In the genomic region with DNA sequence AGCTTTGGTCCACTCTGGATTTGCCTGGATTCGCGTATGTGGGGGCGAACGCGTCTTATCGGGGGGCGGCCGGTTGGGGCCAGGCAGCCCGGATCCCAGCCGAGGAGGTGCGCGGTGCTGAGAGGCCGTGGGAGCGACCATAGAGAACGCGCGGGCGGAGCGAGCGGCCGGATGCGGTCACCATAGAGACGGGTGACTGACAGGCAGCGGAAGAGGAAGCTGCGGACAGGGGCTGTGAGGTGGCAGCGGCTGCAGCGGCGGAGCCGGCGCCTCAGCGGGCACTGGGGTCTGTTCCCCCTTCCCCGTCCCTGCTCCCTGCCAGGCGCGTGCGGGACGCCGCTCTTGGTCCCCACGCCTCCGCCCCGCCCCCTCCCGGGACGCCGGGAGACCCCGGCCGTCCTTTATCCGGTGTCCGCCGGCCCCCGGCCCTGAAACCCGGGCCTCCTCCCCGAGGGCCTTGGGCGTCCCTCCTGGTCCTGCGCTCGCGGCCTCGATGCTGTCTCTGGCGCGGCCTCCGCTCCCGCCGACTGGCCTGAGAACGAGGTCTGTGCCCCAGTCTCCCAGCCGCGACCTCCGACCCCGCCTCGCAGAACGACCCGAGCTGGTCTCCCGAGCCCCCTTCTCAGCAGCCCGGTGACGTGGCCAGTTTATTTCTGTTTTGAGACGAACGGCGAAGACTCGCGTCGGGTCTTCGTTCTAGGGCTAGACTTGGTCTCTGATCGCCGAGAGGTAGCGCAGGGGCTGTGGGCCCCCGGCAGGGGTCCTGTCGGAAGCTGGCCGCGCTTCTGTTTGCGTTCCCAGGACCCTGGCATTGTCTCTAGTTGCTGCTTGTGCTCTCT, we compare ENCODE assay signal across 1 cellular context.
TF ChIP-seq lines count a peak whose summit lies in the region.

A gene with protein sequence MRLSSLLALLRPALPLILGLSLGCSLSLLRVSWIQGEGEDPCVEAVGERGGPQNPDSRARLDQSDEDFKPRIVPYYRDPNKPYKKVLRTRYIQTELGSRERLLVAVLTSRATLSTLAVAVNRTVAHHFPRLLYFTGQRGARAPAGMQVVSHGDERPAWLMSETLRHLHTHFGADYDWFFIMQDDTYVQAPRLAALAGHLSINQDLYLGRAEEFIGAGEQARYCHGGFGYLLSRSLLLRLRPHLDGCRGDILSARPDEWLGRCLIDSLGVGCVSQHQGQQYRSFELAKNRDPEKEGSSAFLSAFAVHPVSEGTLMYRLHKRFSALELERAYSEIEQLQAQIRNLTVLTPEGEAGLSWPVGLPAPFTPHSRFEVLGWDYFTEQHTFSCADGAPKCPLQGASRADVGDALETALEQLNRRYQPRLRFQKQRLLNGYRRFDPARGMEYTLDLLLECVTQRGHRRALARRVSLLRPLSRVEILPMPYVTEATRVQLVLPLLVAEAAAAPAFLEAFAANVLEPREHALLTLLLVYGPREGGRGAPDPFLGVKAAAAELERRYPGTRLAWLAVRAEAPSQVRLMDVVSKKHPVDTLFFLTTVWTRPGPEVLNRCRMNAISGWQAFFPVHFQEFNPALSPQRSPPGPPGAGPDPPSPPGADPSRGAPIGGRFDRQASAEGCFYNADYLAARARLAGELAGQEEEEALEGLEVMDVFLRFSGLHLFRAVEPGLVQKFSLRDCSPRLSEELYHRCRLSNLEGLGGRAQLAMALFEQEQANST (plus strand): TSS at position 212 of the 839 bp plus-strand sequence. CDS start 1,529 bp downstream, outside the sequence.

TF ChIP-seq in K562, 482 proteins besides CTCF, POLR2A, EP300 and RAD21 (continued from another document and continues in another):
- TF ChIP-seq, protein P1, sequence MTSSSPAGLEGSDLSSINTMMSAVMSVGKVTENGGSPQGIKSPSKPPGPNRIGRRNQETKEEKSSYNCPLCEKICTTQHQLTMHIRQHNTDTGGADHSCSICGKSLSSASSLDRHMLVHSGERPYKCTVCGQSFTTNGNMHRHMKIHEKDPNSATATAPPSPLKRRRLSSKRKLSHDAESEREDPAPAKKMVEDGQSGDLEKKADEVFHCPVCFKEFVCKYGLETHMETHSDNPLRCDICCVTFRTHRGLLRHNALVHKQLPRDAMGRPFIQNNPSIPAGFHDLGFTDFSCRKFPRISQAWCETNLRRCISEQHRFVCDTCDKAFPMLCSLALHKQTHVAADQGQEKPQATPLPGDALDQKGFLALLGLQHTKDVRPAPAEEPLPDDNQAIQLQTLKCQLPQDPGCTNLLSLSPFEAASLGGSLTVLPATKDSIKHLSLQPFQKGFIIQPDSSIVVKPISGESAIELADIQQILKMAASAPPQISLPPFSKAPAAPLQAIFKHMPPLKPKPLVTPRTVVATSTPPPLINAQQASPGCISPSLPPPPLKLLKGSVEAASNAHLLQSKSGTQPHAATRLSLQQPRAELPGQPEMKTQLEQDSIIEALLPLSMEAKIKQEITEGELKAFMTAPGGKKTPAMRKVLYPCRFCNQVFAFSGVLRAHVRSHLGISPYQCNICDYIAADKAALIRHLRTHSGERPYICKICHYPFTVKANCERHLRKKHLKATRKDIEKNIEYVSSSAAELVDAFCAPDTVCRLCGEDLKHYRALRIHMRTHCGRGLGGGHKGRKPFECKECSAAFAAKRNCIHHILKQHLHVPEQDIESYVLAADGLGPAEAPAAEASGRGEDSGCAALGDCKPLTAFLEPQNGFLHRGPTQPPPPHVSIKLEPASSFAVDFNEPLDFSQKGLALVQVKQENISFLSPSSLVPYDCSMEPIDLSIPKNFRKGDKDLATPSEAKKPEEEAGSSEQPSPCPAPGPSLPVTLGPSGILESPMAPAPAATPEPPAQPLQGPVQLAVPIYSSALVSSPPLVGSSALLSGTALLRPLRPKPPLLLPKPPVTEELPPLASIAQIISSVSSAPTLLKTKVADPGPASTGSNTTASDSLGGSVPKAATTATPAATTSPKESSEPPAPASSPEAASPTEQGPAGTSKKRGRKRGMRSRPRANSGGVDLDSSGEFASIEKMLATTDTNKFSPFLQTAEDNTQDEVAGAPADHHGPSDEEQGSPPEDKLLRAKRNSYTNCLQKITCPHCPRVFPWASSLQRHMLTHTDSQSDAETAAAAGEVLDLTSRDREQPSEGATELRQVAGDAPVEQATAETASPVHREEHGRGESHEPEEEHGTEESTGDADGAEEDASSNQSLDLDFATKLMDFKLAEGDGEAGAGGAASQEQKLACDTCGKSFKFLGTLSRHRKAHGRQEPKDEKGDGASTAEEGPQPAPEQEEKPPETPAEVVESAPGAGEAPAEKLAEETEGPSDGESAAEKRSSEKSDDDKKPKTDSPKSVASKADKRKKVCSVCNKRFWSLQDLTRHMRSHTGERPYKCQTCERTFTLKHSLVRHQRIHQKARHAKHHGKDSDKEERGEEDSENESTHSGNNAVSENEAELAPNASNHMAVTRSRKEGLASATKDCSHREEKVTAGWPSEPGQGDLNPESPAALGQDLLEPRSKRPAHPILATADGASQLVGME (CRISPR knock-in tag; IDR thresholded peaks at IDR 0.05): peak; percentile 98
- TF ChIP-seq, protein P2, sequence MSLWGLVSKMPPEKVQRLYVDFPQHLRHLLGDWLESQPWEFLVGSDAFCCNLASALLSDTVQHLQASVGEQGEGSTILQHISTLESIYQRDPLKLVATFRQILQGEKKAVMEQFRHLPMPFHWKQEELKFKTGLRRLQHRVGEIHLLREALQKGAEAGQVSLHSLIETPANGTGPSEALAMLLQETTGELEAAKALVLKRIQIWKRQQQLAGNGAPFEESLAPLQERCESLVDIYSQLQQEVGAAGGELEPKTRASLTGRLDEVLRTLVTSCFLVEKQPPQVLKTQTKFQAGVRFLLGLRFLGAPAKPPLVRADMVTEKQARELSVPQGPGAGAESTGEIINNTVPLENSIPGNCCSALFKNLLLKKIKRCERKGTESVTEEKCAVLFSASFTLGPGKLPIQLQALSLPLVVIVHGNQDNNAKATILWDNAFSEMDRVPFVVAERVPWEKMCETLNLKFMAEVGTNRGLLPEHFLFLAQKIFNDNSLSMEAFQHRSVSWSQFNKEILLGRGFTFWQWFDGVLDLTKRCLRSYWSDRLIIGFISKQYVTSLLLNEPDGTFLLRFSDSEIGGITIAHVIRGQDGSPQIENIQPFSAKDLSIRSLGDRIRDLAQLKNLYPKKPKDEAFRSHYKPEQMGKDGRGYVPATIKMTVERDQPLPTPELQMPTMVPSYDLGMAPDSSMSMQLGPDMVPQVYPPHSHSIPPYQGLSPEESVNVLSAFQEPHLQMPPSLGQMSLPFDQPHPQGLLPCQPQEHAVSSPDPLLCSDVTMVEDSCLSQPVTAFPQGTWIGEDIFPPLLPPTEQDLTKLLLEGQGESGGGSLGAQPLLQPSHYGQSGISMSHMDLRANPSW (CRISPR knock-in tag; IDR thresholded peaks at IDR 0.05): peak; percentile 82; the same call in 1 of the 2 replicates
- TF ChIP-seq NFYB (IDR thresholded peaks at IDR 0.05; ENCODE audit: extremely low read depth, insufficient read length): no peak
- no peak for TF ChIP-seq MAFF (IDR thresholded peaks at IDR 0.05; ENCODE audit: low read length)
- peak; percentile 59 for TF ChIP-seq TBP (optimal IDR thresholded peaks at IDR 0.05; ENCODE audit: low read depth, low read length)
- no peak for TF ChIP-seq JUN (IDR thresholded peaks at IDR 0.05; ENCODE audit: borderline replicate concordance, low read depth, low read length)
- peak; percentile 68; the same call in 1 of the 2 replicates for TF ChIP-seq JUN (CRISPR knock-in tag; IDR thresholded peaks at IDR 0.05; ENCODE audit: borderline replicate concordance)
- TF ChIP-seq, protein P3, sequence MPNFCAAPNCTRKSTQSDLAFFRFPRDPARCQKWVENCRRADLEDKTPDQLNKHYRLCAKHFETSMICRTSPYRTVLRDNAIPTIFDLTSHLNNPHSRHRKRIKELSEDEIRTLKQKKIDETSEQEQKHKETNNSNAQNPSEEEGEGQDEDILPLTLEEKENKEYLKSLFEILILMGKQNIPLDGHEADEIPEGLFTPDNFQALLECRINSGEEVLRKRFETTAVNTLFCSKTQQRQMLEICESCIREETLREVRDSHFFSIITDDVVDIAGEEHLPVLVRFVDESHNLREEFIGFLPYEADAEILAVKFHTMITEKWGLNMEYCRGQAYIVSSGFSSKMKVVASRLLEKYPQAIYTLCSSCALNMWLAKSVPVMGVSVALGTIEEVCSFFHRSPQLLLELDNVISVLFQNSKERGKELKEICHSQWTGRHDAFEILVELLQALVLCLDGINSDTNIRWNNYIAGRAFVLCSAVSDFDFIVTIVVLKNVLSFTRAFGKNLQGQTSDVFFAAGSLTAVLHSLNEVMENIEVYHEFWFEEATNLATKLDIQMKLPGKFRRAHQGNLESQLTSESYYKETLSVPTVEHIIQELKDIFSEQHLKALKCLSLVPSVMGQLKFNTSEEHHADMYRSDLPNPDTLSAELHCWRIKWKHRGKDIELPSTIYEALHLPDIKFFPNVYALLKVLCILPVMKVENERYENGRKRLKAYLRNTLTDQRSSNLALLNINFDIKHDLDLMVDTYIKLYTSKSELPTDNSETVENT (CRISPR knock-in tag; IDR thresholded peaks at IDR 0.05): peak; percentile 88; the same call in 1 of the 2 replicates
- TF ChIP-seq BRD4 (IDR thresholded peaks at IDR 0.05): peak; percentile 81; the same call in 1 of the 2 replicates
- TF ChIP-seq KDM1A (IDR thresholded peaks at IDR 0.05): peak in 1 of 2 experiments; percentile 71; a peak in 2 of 4 replicates
- TF ChIP-seq ZNF143 (CRISPR knock-in tag; IDR thresholded peaks at IDR 0.05): 0 out of 2 replicates have a peak, but pooled peaks have one; percentile 45
- TF ChIP-seq KDM5B (IDR thresholded peaks at IDR 0.05; ENCODE audit: insufficient replicate concordance, low read depth, low read length): peak; percentile 93
- TF ChIP-seq SAP30 (IDR thresholded peaks at IDR 0.05; ENCODE audit: borderline replicate concordance, insufficient read depth, low read depth, low read length, poor library complexity, severe bottlenecking): peak; percentile 27
- no peak for TF ChIP-seq CBX2 (IDR thresholded peaks at IDR 0.05; ENCODE audit: insufficient read depth, low read length, poor library complexity, severe bottlenecking)
- no peak for TF ChIP-seq POLR3A (IDR thresholded peaks at IDR 0.05; ENCODE audit: borderline replicate concordance, extremely low read depth, insufficient read depth, insufficient read length)
- TF ChIP-seq, protein P4, sequence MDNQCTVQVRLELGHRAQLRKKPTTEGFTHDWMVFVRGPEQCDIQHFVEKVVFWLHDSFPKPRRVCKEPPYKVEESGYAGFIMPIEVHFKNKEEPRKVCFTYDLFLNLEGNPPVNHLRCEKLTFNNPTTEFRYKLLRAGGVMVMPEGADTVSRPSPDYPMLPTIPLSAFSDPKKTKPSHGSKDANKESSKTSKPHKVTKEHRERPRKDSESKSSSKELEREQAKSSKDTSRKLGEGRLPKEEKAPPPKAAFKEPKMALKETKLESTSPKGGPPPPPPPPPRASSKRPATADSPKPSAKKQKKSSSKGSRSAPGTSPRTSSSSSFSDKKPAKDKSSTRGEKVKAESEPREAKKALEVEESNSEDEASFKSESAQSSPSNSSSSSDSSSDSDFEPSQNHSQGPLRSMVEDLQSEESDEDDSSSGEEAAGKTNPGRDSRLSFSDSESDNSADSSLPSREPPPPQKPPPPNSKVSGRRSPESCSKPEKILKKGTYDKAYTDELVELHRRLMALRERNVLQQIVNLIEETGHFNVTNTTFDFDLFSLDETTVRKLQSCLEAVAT (IDR thresholded peaks at IDR 0.05): 0 out of 4 replicates have a peak, but pooled peaks of 1 of the 2 experiments have one; percentile 53
- 0 out of 2 replicates have a peak, but pooled peaks have one; percentile 73 for TF ChIP-seq ZBED1 (IDR thresholded peaks at IDR 0.05)
- TF ChIP-seq, protein P5, sequence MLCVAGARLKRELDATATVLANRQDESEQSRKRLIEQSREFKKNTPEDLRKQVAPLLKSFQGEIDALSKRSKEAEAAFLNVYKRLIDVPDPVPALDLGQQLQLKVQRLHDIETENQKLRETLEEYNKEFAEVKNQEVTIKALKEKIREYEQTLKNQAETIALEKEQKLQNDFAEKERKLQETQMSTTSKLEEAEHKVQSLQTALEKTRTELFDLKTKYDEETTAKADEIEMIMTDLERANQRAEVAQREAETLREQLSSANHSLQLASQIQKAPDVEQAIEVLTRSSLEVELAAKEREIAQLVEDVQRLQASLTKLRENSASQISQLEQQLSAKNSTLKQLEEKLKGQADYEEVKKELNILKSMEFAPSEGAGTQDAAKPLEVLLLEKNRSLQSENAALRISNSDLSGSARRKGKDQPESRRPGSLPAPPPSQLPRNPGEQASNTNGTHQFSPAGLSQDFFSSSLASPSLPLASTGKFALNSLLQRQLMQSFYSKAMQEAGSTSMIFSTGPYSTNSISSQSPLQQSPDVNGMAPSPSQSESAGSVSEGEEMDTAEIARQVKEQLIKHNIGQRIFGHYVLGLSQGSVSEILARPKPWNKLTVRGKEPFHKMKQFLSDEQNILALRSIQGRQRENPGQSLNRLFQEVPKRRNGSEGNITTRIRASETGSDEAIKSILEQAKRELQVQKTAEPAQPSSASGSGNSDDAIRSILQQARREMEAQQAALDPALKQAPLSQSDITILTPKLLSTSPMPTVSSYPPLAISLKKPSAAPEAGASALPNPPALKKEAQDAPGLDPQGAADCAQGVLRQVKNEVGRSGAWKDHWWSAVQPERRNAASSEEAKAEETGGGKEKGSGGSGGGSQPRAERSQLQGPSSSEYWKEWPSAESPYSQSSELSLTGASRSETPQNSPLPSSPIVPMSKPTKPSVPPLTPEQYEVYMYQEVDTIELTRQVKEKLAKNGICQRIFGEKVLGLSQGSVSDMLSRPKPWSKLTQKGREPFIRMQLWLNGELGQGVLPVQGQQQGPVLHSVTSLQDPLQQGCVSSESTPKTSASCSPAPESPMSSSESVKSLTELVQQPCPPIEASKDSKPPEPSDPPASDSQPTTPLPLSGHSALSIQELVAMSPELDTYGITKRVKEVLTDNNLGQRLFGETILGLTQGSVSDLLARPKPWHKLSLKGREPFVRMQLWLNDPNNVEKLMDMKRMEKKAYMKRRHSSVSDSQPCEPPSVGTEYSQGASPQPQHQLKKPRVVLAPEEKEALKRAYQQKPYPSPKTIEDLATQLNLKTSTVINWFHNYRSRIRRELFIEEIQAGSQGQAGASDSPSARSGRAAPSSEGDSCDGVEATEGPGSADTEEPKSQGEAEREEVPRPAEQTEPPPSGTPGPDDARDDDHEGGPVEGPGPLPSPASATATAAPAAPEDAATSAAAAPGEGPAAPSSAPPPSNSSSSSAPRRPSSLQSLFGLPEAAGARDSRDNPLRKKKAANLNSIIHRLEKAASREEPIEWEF (CRISPR knock-in tag; IDR thresholded peaks at IDR 0.05): no peak
- TF ChIP-seq, protein P6, sequence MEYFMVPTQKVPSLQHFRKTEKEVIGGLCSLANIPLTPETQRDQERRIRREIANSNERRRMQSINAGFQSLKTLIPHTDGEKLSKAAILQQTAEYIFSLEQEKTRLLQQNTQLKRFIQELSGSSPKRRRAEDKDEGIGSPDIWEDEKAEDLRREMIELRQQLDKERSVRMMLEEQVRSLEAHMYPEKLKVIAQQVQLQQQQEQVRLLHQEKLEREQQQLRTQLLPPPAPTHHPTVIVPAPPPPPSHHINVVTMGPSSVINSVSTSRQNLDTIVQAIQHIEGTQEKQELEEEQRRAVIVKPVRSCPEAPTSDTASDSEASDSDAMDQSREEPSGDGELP (CRISPR knock-in tag; IDR thresholded peaks at IDR 0.05; ENCODE audit: borderline replicate concordance): peak; percentile 79; the same call in 1 of the 2 replicates
- TF ChIP-seq PRMT5 (CRISPR knock-in tag; IDR thresholded peaks at IDR 0.05): peak; percentile 30; the same call in 1 of the 2 replicates
- TF ChIP-seq ZNF165 (CRISPR knock-in tag; IDR thresholded peaks at IDR 0.05; ENCODE audit: borderline replicate concordance): no peak
- 0 out of 2 replicates have a peak, but pooled peaks have one; percentile 11 for TF ChIP-seq CC2D1A (IDR thresholded peaks at IDR 0.05)
- no peak for TF ChIP-seq HMG20B (CRISPR knock-in tag; IDR thresholded peaks at IDR 0.05)
- peak in 1 of 2 experiments; percentile 74; a peak in 1 of 4 replicates for TF ChIP-seq SIN3A (IDR thresholded peaks at IDR 0.05; ENCODE audit: borderline replicate concordance in 2 of 2, control insufficient read depth in 1 of 2, low read depth in 2 of 2, low read length in 2 of 2)
- peak; percentile 66 for TF ChIP-seq HCFC1 (IDR thresholded peaks at IDR 0.05; ENCODE audit: low read depth, low read length)
- TF ChIP-seq SOX6 (IDR thresholded peaks at IDR 0.05): peak; percentile 56; the same call in 1 of the 2 replicates
- TF ChIP-seq FOXM1 (IDR thresholded peaks at IDR 0.05; ENCODE audit: low read depth): no peak
- TF ChIP-seq FOXM1 (CRISPR knock-in tag; IDR thresholded peaks at IDR 0.05; ENCODE audit: low read depth): peak; percentile 84
